Comparison of ENCODE assay signal across 25 cellular contexts in genomic region chr18:78558101-78558810, GRCh38.
"Had no signal": no experiment of that assay in that cellular context is flagged by ENCODE, and none has a peak within 500 bp of the region (broad histone marks: within the 10 kb centered on the region; RNA-seq: fewer than 3 reads in every experiment).

No MANE protein-coding gene starts in this region.

- H3K27ac ChIP-seq: ovary, parathyroid adenoma, prostate gland, right lobe of liver, sigmoid colon, suprapubic skin, testis, tibial artery, transverse colon, upper lobe of right lung, uterus had no signal

- H3K36me3 ChIP-seq: ovary, prostate gland, right lobe of liver, sigmoid colon, suprapubic skin, tibial artery, transverse colon, upper lobe of right lung, uterus had no signal

- H2AFZ ChIP-seq: parathyroid adenoma had no signal

- H3K9ac ChIP-seq: parathyroid adenoma had no signal

- H3K27me3 ChIP-seq: ovary, right lobe of liver, sigmoid colon, testis, tibial artery, transverse colon, upper lobe of right lung, uterus had no signal

- H3K4me1 ChIP-seq: parathyroid adenoma, prostate gland, right lobe of liver, sigmoid colon, suprapubic skin, testis, tibial artery, transverse colon, upper lobe of right lung, uterus had no signal

- DNase-seq: naive thymus-derived CD4-positive, alpha-beta T cell; natural killer cell; occipital lobe; ovary; retina; right cardiac atrium; sigmoid colon; small intestine; stimulated activated CD4-positive, alpha-beta T cell treated with anti-CD3 and anti-CD28 coated beads, Interleukin-15, amount 100 ng/mL, for 24 hours; stimulated activated CD4-positive, alpha-beta T cell treated with anti-CD3 and anti-CD28 coated beads, Interleukin-2, amount 100 ng/mL, for 24 hours; stimulated activated CD4-positive, alpha-beta T cell treated with anti-CD3 and anti-CD28 coated beads, Interleukin-2, amount 100 ng/mL, for 48 hours; stimulated activated CD4-positive, alpha-beta T cell treated with anti-CD3 and anti-CD28 coated beads, Interleukin-4, amount 100 ng/mL, for 24 hours; stimulated activated naive B cell treated with anti-CD40 and anti-IgM and Interleukin-4, amounts not matched to agents 10 μg/mL and 1 μg/mL and 100 μg/mL, for 72 hours; stimulated activated naive CD4-positive, alpha-beta T cell treated with Interleukin-2 at 50 U/mL for 16 hours; substantia nigra; tibial artery; transverse colon; upper lobe of right lung; uterus had no signal

- ATAC-seq: naive thymus-derived CD4-positive, alpha-beta T cell; natural killer cell; right cardiac atrium; right lobe of liver; stimulated activated effector memory CD8-positive, alpha-beta T cell treated with anti-CD3 and anti-CD28 coated beads, Interleukin-12 subunit alpha, Interleukin-12 subunit beta, amount 100 ng/mL, for 72 hours; stimulated activated naive B cell treated with anti-CD40 and anti-IgM and Interleukin-4, amounts not matched to agents 10 μg/mL and 1 μg/mL and 100 μg/mL, for 72 hours; upper lobe of right lung had no signal

- H3K9me3 ChIP-seq: prostate gland, right lobe of liver, suprapubic skin, testis, uterus had no signal

- H3K4me3 ChIP-seq: ovary, prostate gland, right lobe of liver, sigmoid colon, suprapubic skin, testis, tibial artery, transverse colon, upper lobe of right lung, uterus had no signal
